Comparison of ENCODE assay signal across 34 cellular contexts in genomic region chr3:9569054-9569453, GRCh38. TPM values are rescaled to one million over a fixed set of nuclear protein-coding genes. Genes with fewer than 3 reads are reported as not detected.
"Had no signal": no experiment of that assay in that cellular context is flagged by ENCODE, and none has a peak within 500 bp of the region (broad histone marks: within the 10 kb centered on the region; RNA-seq: fewer than 3 reads in every experiment).

No MANE protein-coding gene starts in this region.

- H3K4me3 ChIP-seq: ascending aorta, breast epithelium, cardiac muscle cell, coronary artery, dorsolateral prefrontal cortex, esophagus muscularis mucosa, gastroesophageal sphincter, heart right ventricle, hepatocyte had no signal

- H3K4me1 ChIP-seq: ascending aorta, breast epithelium, esophagus muscularis mucosa, foreskin keratinocyte, gastroesophageal sphincter, heart right ventricle had no signal

- H3K27ac ChIP-seq: ascending aorta, breast epithelium, cardiac muscle cell, coronary artery, dorsolateral prefrontal cortex, esophagus muscularis mucosa, foreskin keratinocyte, gastroesophageal sphincter, heart right ventricle, hepatocyte, VCaP had no signal

- FAIRE-seq: TTC549 had no signal

- DNase-seq: activated CD4-positive, alpha-beta memory T cell treated with anti-CD3 and anti-CD28 coated beads, Interleukin-2, amount 10 ng/mL, durations not matched to agents 7 days and 5 days; activated CD4-positive, alpha-beta T cell treated with anti-CD3 and anti-CD28 coated beads for 1 hour; activated CD4-positive, alpha-beta T cell treated with anti-CD3 and anti-CD28 coated beads for 4 hours; activated CD4-positive, alpha-beta T cell treated with anti-CD3 and anti-CD28 coated beads, Interleukin-2, amount 10 ng/mL, durations not matched to agents 7 days and 5 days; activated CD4-positive, alpha-beta T cell treated with anti-CD3 and anti-CD28 coated beads, Interleukin-2, amount 50 U/mL, for 4 hours; activated CD8-positive, alpha-beta memory T cell treated with anti-CD3 and anti-CD28 coated beads, Interleukin-2, amount 50 U/mL, for 48 hours; activated gamma-delta T cell; activated naive CD4-positive, alpha-beta T cell; activated naive CD4-positive, alpha-beta T cell treated with anti-CD3 and anti-CD28 coated beads, Interleukin-2, amount 10 ng/mL, durations not matched to agents 7 days and 5 days; activated naive CD8-positive, alpha-beta T cell treated with anti-CD3 and anti-CD28 coated beads, Interleukin-2, amount 10 ng/mL, durations not matched to agents 7 days and 5 days; activated T-cell treated with anti-CD3 and anti-CD28 coated beads for 4 hours; activated T-cell treated with anti-CD3 and anti-CD28 coated beads, Interleukin-2, amount 50 U/mL, for 24 hours; activated T-cell treated with anti-CD3 and anti-CD28 coated beads, Interleukin-2, amount 50 U/mL, for 72 hours; central memory CD4-positive, alpha-beta T cell; cerebellar nuclear complex; dorsolateral prefrontal cortex; effector memory CD4-positive, alpha-beta T cell; endodermal cell; erythroblast; foreskin keratinocyte; heart right ventricle; T-helper 2 cell had no signal

- ATAC-seq: activated naive CD4-positive, alpha-beta T cell treated with anti-CD3 and anti-CD28 coated beads, Interleukin-2, amount 50 U/mL, for 72 hours; activated T-cell treated with anti-CD3 and anti-CD28 coated beads, Interleukin-2, amount 50 U/mL, for 72 hours; foreskin keratinocyte; gastroesophageal sphincter; heart right ventricle; WTC11 had no signal

- H3K4me2 ChIP-seq: hepatocyte had no signal

- H2AFZ ChIP-seq: hepatocyte had no signal

- H3K36me3 ChIP-seq: ascending aorta, breast epithelium, cardiac muscle cell, esophagus muscularis mucosa, gastroesophageal sphincter, heart right ventricle had no signal

- H3K27me3 ChIP-seq: ascending aorta, cardiac muscle cell, foreskin keratinocyte, hepatocyte had no signal

RNA-seq across cellular contexts. Expression of gene LHFPL4, which starts 15.4 kb away (rescaled TPM):
- total RNA-seq: activated CD4-positive, alpha-beta T cell treated with anti-CD3 and anti-CD28 coated beads, Interleukin-2, amount 10 ng/mL, durations not matched to agents 7 days and 5 days; activated naive CD4-positive, alpha-beta T cell treated with anti-CD3 and anti-CD28 coated beads, Interleukin-2, amount 50 U/mL, for 72 hours; activated naive CD8-positive, alpha-beta T cell treated with anti-CD3 and anti-CD28 coated beads, Interleukin-2, amount 10 ng/mL, durations not matched to agents 7 days and 5 days; activated T-cell treated with anti-CD3 and anti-CD28 coated beads, Interleukin-2, amount 50 U/mL, for 72 hours; ascending aorta; breast epithelium; cardiac muscle cell; foreskin keratinocyte; glomerular endothelial cell; heart right ventricle; hepatocyte had no signal
- polyA plus RNA-seq: foreskin keratinocyte, heart right ventricle had no signal
